ENCODE assay signal across 1 cellular context in genomic region chr11:119044708-119045107, GRCh38.
TF ChIP-seq lines count a peak whose summit lies in the region.

No MANE protein-coding gene starts in this region.

TF ChIP-seq in IMR-90, 13 proteins besides CTCF, POLR2A, EP300 and RAD21:
- TF ChIP-seq MAFK (IDR thresholded peaks at IDR 0.05; ENCODE audit: low read depth, low read length) = no peak
- TF ChIP-seq CHD1 (IDR thresholded peaks at IDR 0.05; ENCODE audit: low read depth, low read length) = no peak
- TF ChIP-seq MAZ (IDR thresholded peaks at IDR 0.05; ENCODE audit: borderline replicate concordance, low read depth, low read length) = no peak
- TF ChIP-seq MXI1 (IDR thresholded peaks at IDR 0.05; ENCODE audit: borderline replicate concordance, low read depth, low read length) = no peak
- no peak for TF ChIP-seq USF2 (IDR thresholded peaks at IDR 0.05; ENCODE audit: low read depth, low read length)
- no peak for TF ChIP-seq SMC3 (IDR thresholded peaks at IDR 0.05; ENCODE audit: low read depth, low read length)
- TF ChIP-seq FOS (IDR thresholded peaks at IDR 0.05; ENCODE audit: low read depth, low read length) = no peak
- TF ChIP-seq NFE2L2 (IDR thresholded peaks at IDR 0.05; ENCODE audit: low read depth, low read length) = no peak
- no peak for TF ChIP-seq RCOR1 (IDR thresholded peaks at IDR 0.05; ENCODE audit: insufficient replicate concordance, low read length)
- TF ChIP-seq RFX5 (IDR thresholded peaks at IDR 0.05; ENCODE audit: low read depth, low read length) = no peak
- TF ChIP-seq BHLHE40 (IDR thresholded peaks at IDR 0.05; ENCODE audit: low read depth, low read length) = no peak
- no peak for TF ChIP-seq CEBPB (IDR thresholded peaks at IDR 0.05; ENCODE audit: low read depth, low read length)
- TF ChIP-seq ELK1 (IDR thresholded peaks at IDR 0.05; ENCODE audit: borderline replicate concordance, low read depth, low read length) = no peak
